Comparison of ENCODE assay signal across 3 cellular contexts in genomic region chr1:240366636-240367035, GRCh38.
"Had no signal": no experiment of that assay in that cellular context is flagged by ENCODE, and none has a peak within 500 bp of the region (broad histone marks: within the 10 kb centered on the region; RNA-seq: fewer than 3 reads in every experiment).

No MANE protein-coding gene starts in this region.

- DNase-seq: GDM1, GF-D8 had no signal

- ATAC-seq: GM12878 had no signal
